In genomic region chr10:4683137-4683536, GRCh38 we compare ENCODE assay signal across 24 cellular contexts.
A peak's percentile ranks its signal among the peaks of the same experiment; 100 is the strongest.
DNase-seq lines count a peak whose midpoint lies in the region; ATAC-seq, FAIRE-seq and TF ChIP-seq lines count a peak whose summit lies in the region.
"Had no signal": no experiment of that assay in that cellular context is flagged by ENCODE, and none has a peak within 500 bp of the region (broad histone marks: within the 10 kb centered on the region; RNA-seq: fewer than 3 reads in every experiment).

No MANE protein-coding gene starts in this region.

- H3K4me1 ChIP-seq in A549 = peaks cover 48% of the 10 kb centered on the region
- H3K4me1 ChIP-seq in MM.1S (ENCODE audit: low read length) = peaks cover 7% of the 10 kb centered on the region
- H3K4me1 ChIP-seq in astrocyte (ENCODE audit: insufficient read depth, low read length) = peaks cover 30% of the 10 kb centered on the region
- peaks cover 10% of the 10 kb centered on the region for H3K4me1 ChIP-seq in colonic mucosa
- H3K4me1 ChIP-seq: HAP-1 had no signal

- H3K9me3 Mint-ChIP-seq in astrocyte (ENCODE audit: unreplicated experiment) (no peaks in the 10 kb centered on the region), naive B cell (no peaks in the 10 kb centered on the region)
- H3K9me3 Mint-ChIP-seq: HFFc6, IgD-negative memory B cell had no signal

- TF ChIP-seq CTCF in A549 (IDR thresholded peaks at IDR 0.05) = no peak
- TF ChIP-seq CTCF in MM.1S (IDR thresholded peaks at IDR 0.05; ENCODE audit: low read length) = no peak
- TF ChIP-seq CTCF in astrocyte (IDR thresholded peaks at IDR 0.05; ENCODE audit: insufficient read depth, low read depth, low read length) = no peak
- no peak for TF ChIP-seq CTCF in colonic mucosa (IDR thresholded peaks at IDR 0.05)

- H3K9me3 ChIP-seq in A549 = no peaks in the 10 kb centered on the region
- H3K9me3 ChIP-seq in MM.1S (replicated peaks; ENCODE audit: insufficient read depth, low read length) = no peaks in the 10 kb centered on the region
- no peaks in the 10 kb centered on the region for H3K9me3 ChIP-seq in astrocyte (ENCODE audit: insufficient read depth, low read depth, low read length)
- no peaks in the 10 kb centered on the region for H3K9me3 ChIP-seq in colonic mucosa
- H3K9me3 ChIP-seq: HAP-1, Peyer's patch, SK-N-SH had no signal

- TF ChIP-seq POLR2A in A549 (IDR thresholded peaks at IDR 0.05; ENCODE audit: low read length) = no peak

- H3K9ac ChIP-seq in MM.1S (ENCODE audit: low read length) (no peak overlapping the region), astrocyte (ENCODE audit: low read length) (no peak overlapping the region), colonic mucosa (ENCODE audit: low read depth in 2 of 2, low read length in 2 of 2) (no peak overlapping the region)
- H3K9ac ChIP-seq: SK-N-SH had no signal

- in situ Hi-C loops in KBM-7 (cut with MboI; ENCODE audit: low pct_unique_long_range_greater_than_20kb, low sequenced_read_pairs) = no loop called here

- 91% methylated on average over 2 of the region's 2 CpGs for WGBS in A549 (ENCODE audit: missing lambda C conversion rate)

- H3K36me3 ChIP-seq in MM.1S (replicated peaks; ENCODE audit: insufficient read depth, low read length) (no peaks in the 10 kb centered on the region), astrocyte (ENCODE audit: insufficient read depth, low read length) (no peaks in the 10 kb centered on the region), colonic mucosa (no peaks in the 10 kb centered on the region)
- H3K36me3 ChIP-seq: HAP-1, Peyer's patch had no signal

- H3K79me2 ChIP-seq in MM.1S (ENCODE audit: low read length) (no peaks in the 10 kb centered on the region), astrocyte (ENCODE audit: insufficient read depth, low read length) (no peaks in the 10 kb centered on the region)

- POLR2A ChIA-PET in A549 (lab: Yijun Ruan, JAX) = no interaction called here

- TF ChIP-seq RAD21 in A549 (conservative IDR thresholded peaks at IDR 0.05 in 1 of 2, IDR thresholded peaks at IDR 0.05 in 1 of 2) = no peak

- no peaks in the 10 kb centered on the region for H3K27me3 ChIP-seq in MM.1S (replicated peaks; ENCODE audit: insufficient read depth, low read length)
- no peaks in the 10 kb centered on the region for H3K27me3 ChIP-seq in astrocyte (ENCODE audit: insufficient read depth, low read length)
- H3K27me3 ChIP-seq in colonic mucosa = no peaks in the 10 kb centered on the region
- H3K27me3 ChIP-seq: Peyer's patch had no signal

- H3K4me1 Mint-ChIP-seq in astrocyte (ENCODE audit: low read depth, unreplicated experiment) (peaks cover 41% of the 10 kb centered on the region), naive B cell (peaks cover 0 to 4% (median 0%) of the 10 kb centered on the region in 3 donors)

- H2AFZ ChIP-seq in MM.1S (ENCODE audit: low read length) (no peak overlapping the region), astrocyte (ENCODE audit: low read depth, low read length) (no peak overlapping the region)

- CTCF ChIA-PET in A549 (lab: Yijun Ruan, JAX) = interaction anchor here (1.5 kb wide), 1 partner anchor 8 kb away, joined by 4 read pairs; no protein-coding TSS in a partner anchor

- H3K4me3 Mint-ChIP-seq in astrocyte (ENCODE audit: unreplicated experiment) (no peak overlapping the region), naive B cell (no peak overlapping the region)
- H3K4me3 Mint-ChIP-seq: HFFc6, IgD-negative memory B cell had no signal

- H3K36me3 Mint-ChIP-seq in astrocyte (ENCODE audit: low read depth, unreplicated experiment) (no peaks in the 10 kb centered on the region), naive B cell (no peaks in the 10 kb centered on the region)
- H3K36me3 Mint-ChIP-seq: IgD-negative memory B cell had no signal

- H3K27ac ChIP-seq in A549 (peak overlapping the region; percentile 11 to 48; a peak in 2 of 6 replicates), MM.1S (ENCODE audit: low read length) (peak overlapping the region; percentile 21; the same call in 1 of the 2 replicates), astrocyte (ENCODE audit: low read depth, low read length) (no peak overlapping the region), colonic mucosa (no peak overlapping the region)
- H3K27ac ChIP-seq: Peyer's patch had no signal

- H3F3A ChIP-seq in MM.1S (ENCODE audit: insufficient read depth, low read length) = no peaks in the 10 kb centered on the region; the same call in 1 of the 2 replicates

- H3K9me2 ChIP-seq in MM.1S (replicated peaks; ENCODE audit: insufficient read depth, low read length) = no peaks in the 10 kb centered on the region
- H3K9me2 ChIP-seq: SK-N-SH had no signal

- no peak for TF ChIP-seq EP300 in A549 (IDR thresholded peaks at IDR 0.05)

- intact Hi-C loops in colonic mucosa (cut with DNase I) = no loop called here

- no peaks in the 10 kb centered on the region for H3K27me3 Mint-ChIP-seq in astrocyte (ENCODE audit: low read depth, unreplicated experiment)
- H3K27me3 Mint-ChIP-seq in naive B cell = peaks cover 0 to 12% (median 9%) of the 10 kb centered on the region in 3 donors

- H4K20me1 ChIP-seq in MM.1S (ENCODE audit: insufficient read depth, low read length) (no peaks in the 10 kb centered on the region), astrocyte (ENCODE audit: insufficient read depth, low read length) (no peaks in the 10 kb centered on the region)

- no peak for ATAC-seq in A549
- peak; percentile 25 to 27 for ATAC-seq in naive B cell (ENCODE audit: low read depth in 2 of 2)

- H3K27ac Mint-ChIP-seq in astrocyte (ENCODE audit: unreplicated experiment) (peak overlapping the region; percentile 34), naive B cell (no peak overlapping the region)
- H3K27ac Mint-ChIP-seq: IgD-negative memory B cell had no signal

- DNase-seq in A549 (ENCODE audit: low read depth in 1 of 2, low spot score in 1 of 2) (no peak), MM.1S (peak; percentile 39), astrocyte (ENCODE audit: low read depth) (no peak), naive B cell (no peak), KBM-7 (no peak), NCI-H510A (lab: John Stamatoyannopoulos, UW) (no peak), colonic mucosa (no peak), medulla oblongata (ENCODE audit: extremely low spot score) (no peak)
- DNase-seq: 8988T, DMS153, DND-41, GOT3, HFFc6, Kasumi-1, NCI-H1105 treated with DMSO at 0.1 percent for 48 hours, NCI-H146, NCI-H1930, NCI-H446 treated with DMSO at 0.1 percent for 48 hours, NCI-H526 treated with DMSO at 0.1 percent for 48 hours, Peyer's patch, SK-N-SH, SW 1271 had no signal

- no peak overlapping the region for H3K4me2 ChIP-seq in A549
- H3K4me2 ChIP-seq in MM.1S (ENCODE audit: low read depth, low read length) = no peak overlapping the region
- H3K4me2 ChIP-seq in astrocyte (ENCODE audit: low read length) = no peak overlapping the region
- H3K4me2 ChIP-seq: SK-N-SH had no signal

- H3K4me3 ChIP-seq in A549 = no peak overlapping the region
- H3K4me3 ChIP-seq in MM.1S (ENCODE audit: low read length) = no peak overlapping the region
- no peak overlapping the region for H3K4me3 ChIP-seq in astrocyte (ENCODE audit: insufficient read depth, low read depth, low read length)
- no peak overlapping the region for H3K4me3 ChIP-seq in colonic mucosa
- H3K4me3 ChIP-seq: HAP-1, Peyer's patch had no signal

- FAIRE-seq in A549 (lab: Jason Lieb, UNC) = no peak
- FAIRE-seq in astrocyte (lab: Jason Lieb, UNC) = no peak

TF ChIP-seq in A549, 52 proteins besides CTCF, POLR2A, EP300 and RAD21:
- TF ChIP-seq CEBPB (IDR thresholded peaks at IDR 0.05) = no peak
- no peak for TF ChIP-seq EHF (CRISPR knock-in tag; IDR thresholded peaks at IDR 0.05)
- no peak for TF ChIP-seq CHD4 (IDR thresholded peaks at IDR 0.05; ENCODE audit: borderline replicate concordance)
- TF ChIP-seq CBX8 (IDR thresholded peaks at IDR 0.05) = no peak
- TF ChIP-seq KDM1A (IDR thresholded peaks at IDR 0.05; ENCODE audit: low read depth) = no peak
- TF ChIP-seq ZC3H11A (IDR thresholded peaks at IDR 0.05) = no peak
- no peak for TF ChIP-seq RARB (CRISPR knock-in tag; IDR thresholded peaks at IDR 0.05)
- no peak for TF ChIP-seq ZSCAN20 (CRISPR knock-in tag; IDR thresholded peaks at IDR 0.05)
- no peak for TF ChIP-seq MAX (IDR thresholded peaks at IDR 0.05)
- no peak for TF ChIP-seq NR3C1 (IDR thresholded peaks at IDR 0.05)
- TF ChIP-seq, protein P1, sequence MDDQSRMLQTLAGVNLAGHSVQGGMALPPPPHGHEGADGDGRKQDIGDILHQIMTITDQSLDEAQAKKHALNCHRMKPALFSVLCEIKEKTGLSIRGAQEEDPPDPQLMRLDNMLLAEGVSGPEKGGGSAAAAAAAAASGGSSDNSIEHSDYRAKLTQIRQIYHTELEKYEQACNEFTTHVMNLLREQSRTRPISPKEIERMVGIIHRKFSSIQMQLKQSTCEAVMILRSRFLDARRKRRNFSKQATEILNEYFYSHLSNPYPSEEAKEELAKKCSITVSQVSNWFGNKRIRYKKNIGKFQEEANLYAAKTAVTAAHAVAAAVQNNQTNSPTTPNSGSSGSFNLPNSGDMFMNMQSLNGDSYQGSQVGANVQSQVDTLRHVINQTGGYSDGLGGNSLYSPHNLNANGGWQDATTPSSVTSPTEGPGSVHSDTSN (IDR thresholded peaks at IDR 0.05) = no peak
- no peak for TF ChIP-seq SREBF2 (IDR thresholded peaks at IDR 0.05)
- TF ChIP-seq FOSL2 (IDR thresholded peaks at IDR 0.05) = no peak
- no peak for TF ChIP-seq FOSL2 (CRISPR knock-in tag; IDR thresholded peaks at IDR 0.05)
- TF ChIP-seq JUN (IDR thresholded peaks at IDR 0.05) = no peak
TF ChIP-seq in A549: peak in this region for 0.

Comparison
In these comparisons a context has a peak if more than half of its experiments do, and no peak if none do; other contexts are left out.
1. ATAC-seq: peak in naive B cell (2 of 2); none in A549 (0 of 2).
2. H3K27ac ChIP-seq: peak in A549 (2 of 2) and MM.1S (single experiment); none in astrocyte (single experiment) and colonic mucosa (single experiment).